In genomic region chr15:45402955-45403892, GRCh38 we compare ENCODE assay signal across 8 cellular contexts. TPM values are rescaled to one million over a fixed set of nuclear protein-coding genes. Genes with fewer than 3 reads are reported as not detected.
DNase-seq lines count a peak whose midpoint lies in the region; ATAC-seq and TF ChIP-seq lines count a peak whose summit lies in the region.

No MANE protein-coding gene starts in this region.

- no peaks in the 10 kb centered on the region for H3K9me3 Mint-ChIP-seq in mesothelial cell of epicardium
- H3K9me3 Mint-ChIP-seq in stimulated activated naive CD8-positive, alpha-beta T cell treated with anti-CD3 and anti-CD28 coated beads, Interleukin-15, amount 100 ng/mL, for 72 hours = no peaks in the 10 kb centered on the region

- peaks cover 13% of the 10 kb centered on the region for H3K36me3 ChIP-seq in effector memory CD4-positive, alpha-beta T cell (ENCODE audit: control insufficient read depth, insufficient read depth, low read length)

- H3K27ac ChIP-seq in effector memory CD4-positive, alpha-beta T cell (ENCODE audit: insufficient read depth, low read length, poor library complexity, severe bottlenecking) = peak overlapping the region; percentile 80

- no peak for TF ChIP-seq CTCF in mesothelial cell of epicardium (IDR thresholded peaks at IDR 0.05; ENCODE audit: unreplicated experiment)

- H3K4me3 Mint-ChIP-seq in mesothelial cell of epicardium = peak overlapping the region; percentile 95
- peak overlapping the region; percentile 92 to 96 for H3K4me3 Mint-ChIP-seq in stimulated activated naive CD8-positive, alpha-beta T cell treated with anti-CD3 and anti-CD28 coated beads, Interleukin-15, amount 100 ng/mL, for 72 hours

- peak overlapping the region; percentile 56 for H3K27ac Mint-ChIP-seq in mesothelial cell of epicardium
- H3K27ac Mint-ChIP-seq in stimulated activated naive CD8-positive, alpha-beta T cell treated with anti-CD3 and anti-CD28 coated beads, Interleukin-15, amount 100 ng/mL, for 72 hours = peak overlapping the region; percentile 85 to 95

- H3K9me3 ChIP-seq in effector memory CD4-positive, alpha-beta T cell (ENCODE audit: control insufficient read depth, low read length) = no peaks in the 10 kb centered on the region

- H3K27me3 ChIP-seq in effector memory CD4-positive, alpha-beta T cell (replicated peaks; ENCODE audit: control insufficient read depth, insufficient read depth, low read length, poor library complexity, severe bottlenecking) = no peaks in the 10 kb centered on the region

- H3K27me3 Mint-ChIP-seq in mesothelial cell of epicardium (ENCODE audit: low read depth) = peaks cover 6% of the 10 kb centered on the region
- H3K27me3 Mint-ChIP-seq in stimulated activated naive CD8-positive, alpha-beta T cell treated with anti-CD3 and anti-CD28 coated beads, Interleukin-15, amount 100 ng/mL, for 72 hours = no peaks in the 10 kb centered on the region

- ATAC-seq in GM21529 (IDR thresholded peaks at IDR 0.05; ENCODE audit: unreplicated experiment) = peak; percentile 31
- ATAC-seq in stimulated activated naive CD8-positive, alpha-beta T cell treated with anti-CD3 and anti-CD28 coated beads, Interleukin-15, amount 100 ng/mL, for 72 hours = peak; percentile 32

- peaks cover 9% of the 10 kb centered on the region for H3K36me3 Mint-ChIP-seq in mesothelial cell of epicardium

- DNase-seq in EH (ENCODE audit: low read depth) = peak; percentile 48
- DNase-seq in HuH-7 (ENCODE audit: low spot score) = peak; percentile 32
- peak; percentile 20 to 26 for DNase-seq in activated CD4-positive, alpha-beta T cell treated with anti-CD3 and anti-CD28 coated beads for 4 hours
- peak in 1 of 3 donors; percentile 8 for DNase-seq in effector memory CD4-positive, alpha-beta T cell
- peak; percentile 24 to 43 for DNase-seq in mesothelial cell of epicardium (ENCODE audit: low spot score in 2 of 2, unreplicated experiment in 2 of 2)
- DNase-seq in stimulated activated naive CD8-positive, alpha-beta T cell treated with anti-CD3 and anti-CD28 coated beads, Interleukin-15, amount 100 ng/mL, for 72 hours = peak in 1 of 2 donors; percentile 16
- no peak for DNase-seq in NCI-H2029 (lab: John Stamatoyannopoulos, UW)

- H3K4me3 ChIP-seq in effector memory CD4-positive, alpha-beta T cell (ENCODE audit: insufficient read depth, low read depth, low read length, poor library complexity, severe bottlenecking) = peak overlapping the region; percentile 97

- H3K4me1 ChIP-seq in effector memory CD4-positive, alpha-beta T cell (ENCODE audit: control insufficient read depth, insufficient read depth, low read length, poor library complexity, severe bottlenecking) = peaks cover 12% of the 10 kb centered on the region

- H3K4me1 Mint-ChIP-seq in mesothelial cell of epicardium = peaks cover 25% of the 10 kb centered on the region
- H3K4me1 Mint-ChIP-seq in stimulated activated naive CD8-positive, alpha-beta T cell treated with anti-CD3 and anti-CD28 coated beads, Interleukin-15, amount 100 ng/mL, for 72 hours = peaks cover 50% of the 10 kb centered on the region

RNA-seq across cellular contexts. Expression of gene GATM, which starts 24.9 kb away (rescaled TPM):
- 7.0 to 9.2 TPM (median 7.3 TPM) in 3 replicates for total RNA-seq in mesothelial cell of epicardium
